Comparison of ENCODE assay signal across 8 cellular contexts in genomic region chr3:50300681-50301254, GRCh38. TPM values are rescaled to one million over a fixed set of nuclear protein-coding genes. Genes with fewer than 3 reads are reported as not detected.
DNase-seq lines count a peak whose midpoint lies in the region; ATAC-seq and TF ChIP-seq lines count a peak whose summit lies in the region.

No MANE protein-coding gene starts in this region.

- H3K9me3 ChIP-seq in DND-41 (ENCODE audit: insufficient read depth, low read length, severe bottlenecking): no peaks in the 10 kb centered on the region
- H3K9me3 ChIP-seq in T-helper 17 cell (ENCODE audit: control insufficient read depth, low read length, poor library complexity, severe bottlenecking): no peaks in the 10 kb centered on the region
- no peaks in the 10 kb centered on the region for H3K9me3 ChIP-seq in esophagus squamous epithelium
- H3K9me3 ChIP-seq in prostate gland: no peaks in the 10 kb centered on the region

- H3K36me3 ChIP-seq in DND-41 (ENCODE audit: insufficient read depth, low read length) (peaks cover 6% of the 10 kb centered on the region; the same call in 1 of the 2 replicates), esophagus squamous epithelium (peaks cover 0 to 13% (median 0%) of the 10 kb centered on the region in 3 donors), prostate gland (no peaks in the 10 kb centered on the region)

- no peaks in the 10 kb centered on the region for H3K36me3 Mint-ChIP-seq in T-helper 17 cell (ENCODE audit: low read depth)

- ATAC-seq in DND-41 (ENCODE audit: insufficient read depth, low read depth) (no peak), T-helper 17 cell (no peak), HG03039 (IDR thresholded peaks at IDR 0.05; ENCODE audit: unreplicated experiment) (no peak), HG03442 (IDR thresholded peaks at IDR 0.05; ENCODE audit: unreplicated experiment) (no peak), GM21367 (IDR thresholded peaks at IDR 0.05; ENCODE audit: unreplicated experiment) (no peak)

- peaks cover 22% of the 10 kb centered on the region for H3K4me1 Mint-ChIP-seq in T-helper 17 cell

- TF ChIP-seq CTCF in DND-41 (IDR thresholded peaks at IDR 0.05; ENCODE audit: borderline replicate concordance, extremely low read depth, low read length, poor library complexity, severe bottlenecking) (no peak), esophagus squamous epithelium (IDR thresholded peaks at IDR 0.05) (no peak), prostate gland (IDR thresholded peaks at IDR 0.05) (no peak)

- H3K79me2 ChIP-seq in DND-41 (ENCODE audit: insufficient read depth, low read length): peaks cover 7% of the 10 kb centered on the region; the same call in 1 of the 2 replicates

- DNase-seq in DND-41 (no peak), T-helper 17 cell (no peak), esophagus squamous epithelium (lab: John Stamatoyannopoulos, UW) (no peak), prostate gland (ENCODE audit: low spot score) (no peak), iPS-NIHi11 (ENCODE audit: low spot score) (no peak)

- WGBS in esophagus squamous epithelium, 2 donors: 84 to 100% methylated on average over 4 to 5 of the region's 6 CpGs
- 92% methylated on average over 6 of the region's 6 CpGs for WGBS in prostate gland

- H3K4me2 ChIP-seq in DND-41 (ENCODE audit: insufficient read depth, low read length): peak overlapping the region; percentile 100

- H3K4me3 ChIP-seq in DND-41 (ENCODE audit: low read depth in 1 of 2, low read length in 2 of 2): no peak overlapping the region
- H3K4me3 ChIP-seq in esophagus squamous epithelium: peak overlapping the region in 2 of 4 donors; percentile 68 to 72
- no peak overlapping the region for H3K4me3 ChIP-seq in prostate gland

- H3K27me3 Mint-ChIP-seq in T-helper 17 cell: no peaks in the 10 kb centered on the region

- peak overlapping the region; percentile 97 for H3K27ac Mint-ChIP-seq in T-helper 17 cell

- H4K20me1 ChIP-seq in DND-41 (ENCODE audit: insufficient read depth, low read length): peaks cover 3% of the 10 kb centered on the region; the same call in 1 of the 2 replicates

- H3K4me3 Mint-ChIP-seq in T-helper 17 cell: peak overlapping the region; percentile 96

- intact Hi-C loops in esophagus squamous epithelium (cut with DNase I): no loop called here
- intact Hi-C loops in prostate gland (cut with DNase I): no loop called here

- H3K27ac ChIP-seq in DND-41 (ENCODE audit: low read length): no peak overlapping the region
- H3K27ac ChIP-seq in esophagus squamous epithelium: peak overlapping the region; percentile 89 to 94 (median 91)
- H3K27ac ChIP-seq in prostate gland: peak overlapping the region; percentile 84 to 89

- TF ChIP-seq POLR2A in esophagus squamous epithelium (IDR thresholded peaks at IDR 0.05): no peak
- TF ChIP-seq POLR2A in prostate gland (IDR thresholded peaks at IDR 0.05): no peak

- H3K9ac ChIP-seq in DND-41 (ENCODE audit: low read depth, low read length): peak overlapping the region; percentile 92; the same call in 1 of the 2 replicates

- H3K27me3 ChIP-seq in DND-41 (ENCODE audit: insufficient read depth, low read length, poor library complexity): no peaks in the 10 kb centered on the region
- no peaks in the 10 kb centered on the region for H3K27me3 ChIP-seq in esophagus squamous epithelium
- H3K27me3 ChIP-seq in prostate gland (replicated peaks; ENCODE audit: insufficient read depth): no peaks in the 10 kb centered on the region

- H2AFZ ChIP-seq in DND-41 (ENCODE audit: low read depth, low read length): no peak overlapping the region

- H3K4me1 ChIP-seq in DND-41 (ENCODE audit: insufficient read depth, low read length) (peaks cover 28% of the 10 kb centered on the region), esophagus squamous epithelium (peaks cover 34 to 66% (median 38%) of the 10 kb centered on the region in 3 donors), prostate gland (replicated peaks) (peaks cover 11% of the 10 kb centered on the region)

RNA-seq across cellular contexts. Expression of gene HYAL3, which starts 1.6 kb away (rescaled TPM):
- total RNA-seq in T-helper 17 cell: 1 to 10 TPM; 2.7 to 3.7 TPM
- total RNA-seq in esophagus squamous epithelium: 1 to 10 TPM; 5.3 to 7.9 (median 5.8) TPM
- 10 to 100 TPM in 1 of 2 donors, 1 to 10 TPM in 1; 4.1 to 10.7 TPM for total RNA-seq in prostate gland

RNA-seq across cellular contexts. Expression of gene NAA80, which starts 1.6 kb away (rescaled TPM):
- total RNA-seq in T-helper 17 cell (10 to 100 TPM; 35.3 to 42.9 TPM), esophagus squamous epithelium (10 to 100 TPM in 1 of 4 donors, 1 to 10 TPM in 3; 6.0 to 16.2 (median 7.7) TPM), prostate gland (10 to 100 TPM; 15.8 to 28.0 TPM)

RNA-seq across cellular contexts. Expression of gene HYAL1, which starts 2.6 kb away (rescaled TPM):
- under 1 TPM in 1 of 2 donors, not detected in 1; 0.44 TPM for total RNA-seq in T-helper 17 cell
- 1 to 10 TPM; 1.8 to 8.9 (median 4.8) TPM for total RNA-seq in esophagus squamous epithelium
- 1 to 10 TPM; 2.0 TPM for total RNA-seq in prostate gland

RNA-seq across cellular contexts. Expression of gene IFRD2, which starts 8.5 kb away (rescaled TPM):
- total RNA-seq in T-helper 17 cell (10 to 100 TPM; 46.7 to 49.2 TPM), esophagus squamous epithelium (100 to 1,000 TPM in 1 of 4 donors, 10 to 100 TPM in 3; 49.0 to 100 (median 72.9) TPM), prostate gland (10 to 100 TPM; 93.0 to 99.9 TPM)

RNA-seq across cellular contexts. Expression of gene HYAL2, which starts 21.8 kb away (rescaled TPM):
- total RNA-seq in T-helper 17 cell (1 to 10 TPM; 1.6 to 2.1 TPM), esophagus squamous epithelium (10 to 100 TPM; 36.7 to 68.9 (median 51.5) TPM), prostate gland (100 to 1,000 TPM in 1 of 2 donors, 10 to 100 TPM in 1; 76.1 to 131 TPM)
